ENCODE assay signal across 14 cellular contexts in genomic region chrX:48927125-48927524, GRCh38. TPM values are rescaled to one million over a fixed set of nuclear protein-coding genes. Genes with fewer than 3 reads are reported as not detected.
DNase-seq lines count a peak whose midpoint lies in the region; ATAC-seq and TF ChIP-seq lines count a peak whose summit lies in the region.
"Had no signal": no experiment of that assay in that cellular context is flagged by ENCODE, and none has a peak within 500 bp of the region (broad histone marks: within the 10 kb centered on the region; RNA-seq: fewer than 3 reads in every experiment).

No MANE protein-coding gene starts in this region.

- DNase-seq in activated CD4-positive, alpha-beta T cell treated with anti-CD3 and anti-CD28 coated beads for 36 hours = no peak
- no peak for DNase-seq in activated CD4-positive, alpha-beta T cell treated with anti-CD3 and anti-CD28 coated beads for 1 hour
- DNase-seq in NT2/D1 (ENCODE audit: low read depth, low spot score) (no peak), glutamatergic neuron (peak; percentile 34), neural progenitor cell (ENCODE audit: low spot score) (peak; percentile 30), NCI-H1092 (lab: John Stamatoyannopoulos, UW) (no peak), NCI-H2227 treated with DMSO at 0.1 percent for 48 hours (lab: John Stamatoyannopoulos, UW) (no peak)
- DNase-seq: NCI-H1417 treated with DMSO at 0.1 percent for 48 hours; NCI-H2081; NCI-H526 treated with DMSO at 0.1 percent for 48 hours; NK-92 treated with Interleukin-12 subunit alpha and Interleukin-12 subunit beta, amount 100 ng/mL, for 24 hours had no signal

- H3K79me2 ChIP-seq in neural progenitor cell (ENCODE audit: low read depth) = peaks cover 10% of the 10 kb centered on the region

- H3K4me3 ChIP-seq in NT2/D1 (ENCODE audit: insufficient read length, low read depth) (peak overlapping the region; percentile 4), neural progenitor cell (peak overlapping the region; percentile 6)
- H3K4me3 ChIP-seq: BLaER1 treated with 17β-estradiol and CSF1 and Interleukin-3, amounts not matched to agents 10 nM and 100 nM had no signal

- H3F3A ChIP-seq in neural progenitor cell (ENCODE audit: low read depth) = peaks cover 20% of the 10 kb centered on the region

- no peaks in the 10 kb centered on the region for H3K9me3 Mint-ChIP-seq in activated CD4-positive, alpha-beta T cell treated with anti-CD3 and anti-CD28 coated beads for 36 hours (ENCODE audit: low read depth)
- H3K9me3 Mint-ChIP-seq in glutamatergic neuron (ENCODE audit: unreplicated experiment) = peaks cover 8% of the 10 kb centered on the region
- H3K9me3 Mint-ChIP-seq in neural progenitor cell = peaks cover 13% of the 10 kb centered on the region

- H3K36me3 ChIP-seq in NT2/D1 (ENCODE audit: insufficient read depth, insufficient read length, low read length) = peaks cover 53% of the 10 kb centered on the region
- H3K36me3 ChIP-seq in neural progenitor cell = no peaks in the 10 kb centered on the region

- H2AFZ ChIP-seq in neural progenitor cell (replicated peaks) = no peak overlapping the region

- H3K9ac ChIP-seq in NT2/D1 (ENCODE audit: insufficient read length, low read depth) = peak overlapping the region; percentile 24
- H3K9ac ChIP-seq in neural progenitor cell = no peak overlapping the region
- H3K9ac ChIP-seq: BLaER1 treated with 17β-estradiol and CSF1 and Interleukin-3, amounts not matched to agents 10 nM and 100 nM had no signal

- no peaks in the 10 kb centered on the region for H3K27me3 ChIP-seq in NT2/D1 (ENCODE audit: insufficient read depth, insufficient read length)
- no peaks in the 10 kb centered on the region for H3K27me3 ChIP-seq in neural progenitor cell

- H3K27ac ChIP-seq in neural progenitor cell = peak overlapping the region; percentile 36
- H3K27ac ChIP-seq: 22Rv1; BLaER1 treated with 17β-estradiol and CSF1 and Interleukin-3, amounts not matched to agents 10 nM and 100 nM had no signal

- H3K27ac Mint-ChIP-seq in activated CD4-positive, alpha-beta T cell treated with anti-CD3 and anti-CD28 coated beads for 36 hours = peak overlapping the region; percentile 31
- H3K27ac Mint-ChIP-seq in glutamatergic neuron (ENCODE audit: unreplicated experiment) = peak overlapping the region; percentile 81
- H3K27ac Mint-ChIP-seq in neural progenitor cell = no peak overlapping the region

- TF ChIP-seq CTCF in glutamatergic neuron (IDR thresholded peaks at IDR 0.05; ENCODE audit: partially characterized antibody, unreplicated experiment) = no peak
- no peak for TF ChIP-seq CTCF in neural progenitor cell (IDR thresholded peaks at IDR 0.05)

- H3K4me1 Mint-ChIP-seq in activated CD4-positive, alpha-beta T cell treated with anti-CD3 and anti-CD28 coated beads for 36 hours = peaks cover 34% of the 10 kb centered on the region
- H3K4me1 Mint-ChIP-seq in glutamatergic neuron (ENCODE audit: low read depth, unreplicated experiment) (peaks cover 12% of the 10 kb centered on the region), neural progenitor cell (peaks cover 5% of the 10 kb centered on the region)

- CTCF ChIA-PET in activated CD4-positive, alpha-beta T cell treated with anti-CD3 and anti-CD28 coated beads for 36 hours (lab: Charles Lee) = no interaction called here

- no peaks in the 10 kb centered on the region for H3K27me3 Mint-ChIP-seq in activated CD4-positive, alpha-beta T cell treated with anti-CD3 and anti-CD28 coated beads for 36 hours
- peaks cover 3% of the 10 kb centered on the region for H3K27me3 Mint-ChIP-seq in glutamatergic neuron (ENCODE audit: unreplicated experiment)
- no peaks in the 10 kb centered on the region for H3K27me3 Mint-ChIP-seq in neural progenitor cell (ENCODE audit: insufficient read depth, low read depth)

- no peak overlapping the region for H3K4me3 Mint-ChIP-seq in activated CD4-positive, alpha-beta T cell treated with anti-CD3 and anti-CD28 coated beads for 36 hours
- H3K4me3 Mint-ChIP-seq in glutamatergic neuron (ENCODE audit: unreplicated experiment) (peak overlapping the region; percentile 76), neural progenitor cell (no peak overlapping the region)

- POLR2A ChIA-PET in activated CD4-positive, alpha-beta T cell treated with anti-CD3 and anti-CD28 coated beads for 36 hours (lab: Charles Lee) = no interaction called here

- H3K4me2 ChIP-seq in neural progenitor cell = peak overlapping the region; percentile 68

- H3K4me1 ChIP-seq in NT2/D1 (ENCODE audit: insufficient read depth, insufficient read length) (no peaks in the 10 kb centered on the region), neural progenitor cell (peaks cover 17% of the 10 kb centered on the region)

- H3K9me3 ChIP-seq in NT2/D1 (ENCODE audit: insufficient read depth, low read length) (no peaks in the 10 kb centered on the region), neural progenitor cell (ENCODE audit: low read depth) (no peaks in the 10 kb centered on the region)
- H3K9me3 ChIP-seq: BLaER1 treated with 17β-estradiol and CSF1 and Interleukin-3, amounts not matched to agents 10 nM and 100 nM had no signal

- H4K20me1 ChIP-seq in neural progenitor cell (ENCODE audit: low read depth) = no peaks in the 10 kb centered on the region

- ATAC-seq in activated CD4-positive, alpha-beta T cell treated with anti-CD3 and anti-CD28 coated beads for 36 hours = no peak
- no peak for ATAC-seq in HG02852 (IDR thresholded peaks at IDR 0.05; ENCODE audit: unreplicated experiment)

- H3K36me3 Mint-ChIP-seq in activated CD4-positive, alpha-beta T cell treated with anti-CD3 and anti-CD28 coated beads for 36 hours (ENCODE audit: low read depth) = peaks cover 38% of the 10 kb centered on the region
- H3K36me3 Mint-ChIP-seq in glutamatergic neuron (ENCODE audit: unreplicated experiment) (peaks cover 4% of the 10 kb centered on the region), neural progenitor cell (peaks cover 13% of the 10 kb centered on the region)

- intact Hi-C loops in activated CD4-positive, alpha-beta T cell treated with anti-CD3 and anti-CD28 coated beads for 36 hours (cut with DNase I, micrococcal nuclease) = no loop called here

RNA-seq across cellular contexts. Expression of gene PIM2, which starts 8.3 kb away (rescaled TPM):
- 100 to 1,000 TPM; 320 TPM for total RNA-seq in activated CD4-positive, alpha-beta T cell treated with anti-CD3 and anti-CD28 coated beads for 36 hours
- total RNA-seq in glutamatergic neuron (ENCODE audit: unreplicated experiment) = 16.5 TPM
- total RNA-seq in neural progenitor cell (ENCODE audit: low replicate concordance) = 14.7 and 16.6 TPM in 2 replicates

RNA-seq across cellular contexts. Expression of gene SLC35A2, which starts 15.7 kb away (rescaled TPM):
- 10 to 100 TPM; 19.7 to 20.3 TPM for total RNA-seq in activated CD4-positive, alpha-beta T cell treated with anti-CD3 and anti-CD28 coated beads for 36 hours
- total RNA-seq in glutamatergic neuron (ENCODE audit: unreplicated experiment) (22.1 TPM), neural progenitor cell (ENCODE audit: low replicate concordance) (8.6 and 11.7 TPM in 2 replicates)

RNA-seq across cellular contexts. Expression of gene PQBP1, which starts 29.4 kb away (rescaled TPM):
- total RNA-seq in activated CD4-positive, alpha-beta T cell treated with anti-CD3 and anti-CD28 coated beads for 36 hours = 10 to 100 TPM; 73.4 to 75.3 TPM
- 120 TPM for total RNA-seq in glutamatergic neuron (ENCODE audit: unreplicated experiment)
- 26.9 and 49.7 TPM in 2 replicates for total RNA-seq in neural progenitor cell (ENCODE audit: low replicate concordance)

RNA-seq across cellular contexts. Expression of gene TIMM17B, which starts 29.6 kb away (rescaled TPM):
- total RNA-seq in activated CD4-positive, alpha-beta T cell treated with anti-CD3 and anti-CD28 coated beads for 36 hours = 10 to 100 TPM; 54.2 to 58.9 TPM
- 71.8 TPM for total RNA-seq in glutamatergic neuron (ENCODE audit: unreplicated experiment)
- total RNA-seq in neural progenitor cell (ENCODE audit: low replicate concordance) = 48.7 and 105 TPM in 2 replicates

RNA-seq across cellular contexts. Expression of gene OTUD5, which starts 30.3 kb away (rescaled TPM):
- total RNA-seq in activated CD4-positive, alpha-beta T cell treated with anti-CD3 and anti-CD28 coated beads for 36 hours = 10 to 100 TPM; 68.0 to 98.1 TPM
- total RNA-seq in glutamatergic neuron (ENCODE audit: unreplicated experiment) (68.3 TPM), neural progenitor cell (ENCODE audit: low replicate concordance) (38.6 and 46.3 TPM in 2 replicates)

Comparison
In these comparisons a context has a peak if more than half of its experiments do, and no peak if none do; other contexts are left out.
1. DNase-seq: peak in glutamatergic neuron (single experiment) and neural progenitor cell (single experiment); none in activated CD4-positive, alpha-beta T cell treated with anti-CD3 and anti-CD28 coated beads for 36 hours (single experiment), activated CD4-positive, alpha-beta T cell treated with anti-CD3 and anti-CD28 coated beads for 1 hour (single experiment), NT2/D1 (single experiment), NCI-H1092 (single experiment) and NCI-H2227 treated with DMSO at 0.1 percent for 48 hours (single experiment).
2. RNA of gene PIM2, which starts 8.3 kb away (total RNA-seq): 320 TPM in activated CD4-positive, alpha-beta T cell treated with anti-CD3 and anti-CD28 coated beads for 36 hours; 16.5 TPM in glutamatergic neuron (single experiment) and 14.7 to 16.6 TPM in neural progenitor cell; every median in the first group is over 10 times any median in the second.